ENCODE assay signal across 23 cellular contexts in genomic region chr18:12820526-12820925, GRCh38.
DNase-seq lines count a peak whose midpoint lies in the region; ATAC-seq and TF ChIP-seq lines count a peak whose summit lies in the region.
"Had no signal": no experiment of that assay in that cellular context is flagged by ENCODE, and none has a peak within 500 bp of the region (broad histone marks: within the 10 kb centered on the region; RNA-seq: fewer than 3 reads in every experiment).

No MANE protein-coding gene starts in this region.

- intact Hi-C loops in activated naive CD4-positive, alpha-beta T cell treated with anti-CD3 and anti-CD28 coated beads for 36 hours (cut with micrococcal nuclease) = no loop called here
- intact Hi-C loops in left cardiac atrium (cut with DNase I) = no loop called here

- H3K4me1 Mint-ChIP-seq in CD4-positive, CD25-positive, alpha-beta regulatory T cell = peaks cover 9 to 18% (median 11%) of the 10 kb centered on the region in 4 donors
- H3K4me1 Mint-ChIP-seq in T-helper 17 cell (peaks cover 11% of the 10 kb centered on the region), glutamatergic neuron (ENCODE audit: low read depth, unreplicated experiment) (peaks cover 14% of the 10 kb centered on the region), nephron (peaks cover 23% of the 10 kb centered on the region)
- H3K4me1 Mint-ChIP-seq in activated naive CD4-positive, alpha-beta T cell treated with anti-CD3 and anti-CD28 coated beads for 36 hours (ENCODE audit: low read depth) = peaks cover 19% of the 10 kb centered on the region

- H3K4me3 ChIP-seq in CD4-positive, CD25-positive, alpha-beta regulatory T cell (ENCODE audit: low read depth, low read length) = no peak overlapping the region
- H3K4me3 ChIP-seq: left lung, mucosa of descending colon, thoracic aorta had no signal

- no peak overlapping the region for H3K27ac ChIP-seq in CD4-positive, CD25-positive, alpha-beta regulatory T cell (ENCODE audit: insufficient read depth, low read length, poor library complexity, severe bottlenecking)
- H3K27ac ChIP-seq: C4-2B, left lung, thoracic aorta had no signal

- no peak overlapping the region for H3K4me3 Mint-ChIP-seq in CD4-positive, CD25-positive, alpha-beta regulatory T cell
- H3K4me3 Mint-ChIP-seq in T-helper 17 cell (no peak overlapping the region), glutamatergic neuron (ENCODE audit: unreplicated experiment) (no peak overlapping the region), nephron (peak overlapping the region in 2 of 3 experiments; percentile 18 to 42)
- H3K4me3 Mint-ChIP-seq in activated naive CD4-positive, alpha-beta T cell treated with anti-CD3 and anti-CD28 coated beads for 36 hours = no peak overlapping the region
- H3K4me3 Mint-ChIP-seq: activated CD4-positive, alpha-beta T cell treated with anti-CD3 and anti-CD28 coated beads, Interleukin-2, amount 10 ng/mL, durations not matched to agents 7 days and 5 days; central memory CD8-positive, alpha-beta T cell had no signal

- no peaks in the 10 kb centered on the region for H3K9me3 Mint-ChIP-seq in CD4-positive, CD25-positive, alpha-beta regulatory T cell
- H3K9me3 Mint-ChIP-seq in glutamatergic neuron (ENCODE audit: unreplicated experiment) (peaks cover 2% of the 10 kb centered on the region), nephron (no peaks in the 10 kb centered on the region)
- H3K9me3 Mint-ChIP-seq in activated naive CD4-positive, alpha-beta T cell treated with anti-CD3 and anti-CD28 coated beads for 36 hours = no peaks in the 10 kb centered on the region
- H3K9me3 Mint-ChIP-seq: activated CD4-positive, alpha-beta T cell treated with anti-CD3 and anti-CD28 coated beads, Interleukin-2, amount 10 ng/mL, durations not matched to agents 7 days and 5 days; central memory CD8-positive, alpha-beta T cell had no signal

- H3K27me3 Mint-ChIP-seq in CD4-positive, CD25-positive, alpha-beta regulatory T cell = no peaks in the 10 kb centered on the region
- H3K27me3 Mint-ChIP-seq in T-helper 17 cell (no peaks in the 10 kb centered on the region), glutamatergic neuron (ENCODE audit: unreplicated experiment) (no peaks in the 10 kb centered on the region), nephron (ENCODE audit: low read depth) (no peaks in the 10 kb centered on the region)
- no peaks in the 10 kb centered on the region for H3K27me3 Mint-ChIP-seq in activated naive CD4-positive, alpha-beta T cell treated with anti-CD3 and anti-CD28 coated beads for 36 hours (ENCODE audit: low read depth)
- H3K27me3 Mint-ChIP-seq: activated CD4-positive, alpha-beta T cell treated with anti-CD3 and anti-CD28 coated beads, Interleukin-2, amount 10 ng/mL, durations not matched to agents 7 days and 5 days; central memory CD8-positive, alpha-beta T cell had no signal

- H3K9me3 ChIP-seq in CD4-positive, CD25-positive, alpha-beta regulatory T cell (ENCODE audit: control insufficient read depth in 2 of 2, low read length in 2 of 2) = no peaks in the 10 kb centered on the region
- H3K9me3 ChIP-seq in T-helper 17 cell (ENCODE audit: control insufficient read depth, low read length, poor library complexity, severe bottlenecking) = no peaks in the 10 kb centered on the region
- H3K9me3 ChIP-seq: left lung, mucosa of descending colon, thoracic aorta had no signal

- CTCF ChIA-PET in activated naive CD4-positive, alpha-beta T cell treated with anti-CD3 and anti-CD28 coated beads for 36 hours (lab: Charles Lee) = no interaction called here

- H3K4me1 ChIP-seq in CD4-positive, CD25-positive, alpha-beta regulatory T cell (ENCODE audit: control insufficient read depth, insufficient read depth, low read length, poor library complexity, severe bottlenecking) = no peaks in the 10 kb centered on the region

- peaks cover 59% of the 10 kb centered on the region for H3K36me3 ChIP-seq in CD4-positive, CD25-positive, alpha-beta regulatory T cell (ENCODE audit: control insufficient read depth, insufficient read depth, low read length)

- H3K27me3 ChIP-seq in CD4-positive, CD25-positive, alpha-beta regulatory T cell (ENCODE audit: control insufficient read depth, insufficient read depth, low read length) = no peaks in the 10 kb centered on the region
- H3K27me3 ChIP-seq: left lung had no signal

- H3K27ac Mint-ChIP-seq in CD4-positive, CD25-positive, alpha-beta regulatory T cell = peak overlapping the region in 2 of 3 donors; percentile 52 to 84
- peak overlapping the region; percentile 72 for H3K27ac Mint-ChIP-seq in T-helper 17 cell
- H3K27ac Mint-ChIP-seq in glutamatergic neuron (ENCODE audit: unreplicated experiment) = peak overlapping the region; percentile 43
- H3K27ac Mint-ChIP-seq in nephron = peak overlapping the region; percentile 59 to 89 (median 76)
- no peak overlapping the region for H3K27ac Mint-ChIP-seq in activated naive CD4-positive, alpha-beta T cell treated with anti-CD3 and anti-CD28 coated beads for 36 hours
- H3K27ac Mint-ChIP-seq: activated CD4-positive, alpha-beta T cell treated with anti-CD3 and anti-CD28 coated beads, Interleukin-2, amount 10 ng/mL, durations not matched to agents 7 days and 5 days had no signal

- in situ Hi-C loops in GM13976 (cut with MboI; ENCODE audit: low sequenced_read_pairs, unreplicated experiment) = no loop called here

- TF ChIP-seq CTCF in glutamatergic neuron (IDR thresholded peaks at IDR 0.05; ENCODE audit: partially characterized antibody, unreplicated experiment) = no peak
- TF ChIP-seq CTCF in nephron (IDR thresholded peaks at IDR 0.05; ENCODE audit: unreplicated experiment in 3 of 3) = no peak
- no peak for TF ChIP-seq CTCF in GM13976 (IDR thresholded peaks at IDR 0.05; ENCODE audit: borderline replicate concordance, control extremely low read depth, extremely low read depth, insufficient read depth, missing control alignments)

- H3K36me3 Mint-ChIP-seq in CD4-positive, CD25-positive, alpha-beta regulatory T cell = peaks cover 69% of the 10 kb centered on the region
- H3K36me3 Mint-ChIP-seq in T-helper 17 cell (ENCODE audit: low read depth) (peaks cover 7% of the 10 kb centered on the region), glutamatergic neuron (ENCODE audit: unreplicated experiment) (no peaks in the 10 kb centered on the region), nephron (ENCODE audit: low read depth) (peaks cover 53% of the 10 kb centered on the region)
- peaks cover 40% of the 10 kb centered on the region for H3K36me3 Mint-ChIP-seq in activated naive CD4-positive, alpha-beta T cell treated with anti-CD3 and anti-CD28 coated beads for 36 hours (ENCODE audit: low read depth)

- no peak for ATAC-seq in CD4-positive, CD25-positive, alpha-beta regulatory T cell (ENCODE audit: low read depth in 2 of 2)
- ATAC-seq in T-helper 17 cell (no peak), left cardiac atrium (no peak)
- ATAC-seq: esophagus mucosa, mucosa of descending colon, sciatic nerve had no signal

- DNase-seq in CD4-positive, CD25-positive, alpha-beta regulatory T cell = no peak
- DNase-seq in T-helper 17 cell (no peak), glutamatergic neuron (no peak), left cardiac atrium (no peak), NCI-H2107 treated with DMSO at 0.1 percent for 48 hours (lab: John Stamatoyannopoulos, UW; ENCODE audit: unreplicated experiment) (no peak), GM13976 (ENCODE audit: low spot score) (no peak)
- DNase-seq in activated naive CD4-positive, alpha-beta T cell treated with anti-CD3 and anti-CD28 coated beads for 36 hours = no peak
- DNase-seq: activated CD4-positive, alpha-beta T cell treated with anti-CD3 and anti-CD28 coated beads, Interleukin-2, amount 10 ng/mL, durations not matched to agents 7 days and 5 days; activated CD8-positive, alpha-beta memory T cell treated with anti-CD3 and anti-CD28 coated beads, Interleukin-2, amount 50 U/mL, for 4 hours; activated naive CD4-positive, alpha-beta T cell; DMS153; GF-D8; left lung; mucosa of descending colon; NCI-H1105 treated with DMSO at 0.1 percent for 48 hours; NCI-H524; SW 1271 had no signal

Comparison
In these comparisons a context has a peak if more than half of its experiments do, and no peak if none do; other contexts are left out.
1. H3K4me3 Mint-ChIP-seq: peak in nephron (2 of 3); none in CD4-positive, CD25-positive, alpha-beta regulatory T cell (0 of 4), T-helper 17 cell (single experiment), glutamatergic neuron (single experiment) and activated naive CD4-positive, alpha-beta T cell treated with anti-CD3 and anti-CD28 coated beads for 36 hours (single experiment).